Comparison of ENCODE assay signal across 16 cellular contexts in the genomic region with DNA sequence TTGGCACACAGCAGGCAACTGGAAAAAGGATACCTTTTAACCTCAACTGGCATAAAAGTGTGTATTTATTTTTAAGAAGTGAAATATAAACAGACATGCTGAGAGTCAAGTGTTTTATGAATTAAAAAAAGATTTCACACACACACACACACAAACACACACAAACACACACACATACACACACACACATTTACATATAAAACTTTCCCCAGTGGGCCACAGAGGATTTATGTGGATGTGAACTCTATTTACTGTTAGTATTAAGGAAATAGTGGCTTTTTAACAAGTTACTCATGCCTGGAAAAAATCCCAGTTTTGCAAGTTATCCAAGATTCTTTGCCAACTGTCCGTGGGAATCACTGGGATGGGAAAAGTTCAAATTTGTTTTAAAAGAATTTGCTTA.
A peak's percentile ranks its signal among the peaks of the same experiment; 100 is the strongest.
DNase-seq lines count a peak whose midpoint lies in the region; ATAC-seq, FAIRE-seq and TF ChIP-seq lines count a peak whose summit lies in the region.
"Had no signal": no experiment of that assay in that cellular context is flagged by ENCODE, and none has a peak within 500 bp of the region (broad histone marks: within the 10 kb centered on the region; RNA-seq: fewer than 3 reads in every experiment).

No MANE protein-coding gene starts in this region.

- H3K4me1 ChIP-seq in colonic mucosa: no peaks in the 10 kb centered on the region
- peaks cover 20% of the 10 kb centered on the region for H3K4me1 ChIP-seq in vagina
- peaks cover 4% of the 10 kb centered on the region for H3K4me1 ChIP-seq in neural progenitor cell
- H3K4me1 ChIP-seq in suprapubic skin: peaks cover 4% of the 10 kb centered on the region

- H3K9ac ChIP-seq in colonic mucosa (ENCODE audit: low read depth in 2 of 2, low read length in 2 of 2) (no peak overlapping the region), neural progenitor cell (no peak overlapping the region)

- H3K36me3 ChIP-seq in colonic mucosa (no peaks in the 10 kb centered on the region), vagina (no peaks in the 10 kb centered on the region), neural progenitor cell (no peaks in the 10 kb centered on the region), suprapubic skin (no peaks in the 10 kb centered on the region)
- H3K36me3 ChIP-seq: adrenal gland, esophagus muscularis mucosa had no signal

- no peaks in the 10 kb centered on the region for H4K20me1 ChIP-seq in neural progenitor cell (ENCODE audit: low read depth)

- TF ChIP-seq CTCF in colonic mucosa (IDR thresholded peaks at IDR 0.05) (no peak), vagina (IDR thresholded peaks at IDR 0.05) (no peak), neural progenitor cell (IDR thresholded peaks at IDR 0.05) (no peak), suprapubic skin (IDR thresholded peaks at IDR 0.05) (no peak)

- H3K4me2 ChIP-seq in neural progenitor cell: no peak overlapping the region
- H3K4me2 ChIP-seq: PC-9 had no signal

- ATAC-seq in Right ventricle myocardium inferior: peak; percentile 26

- peaks cover 2% of the 10 kb centered on the region for H3K36me3 Mint-ChIP-seq in neural progenitor cell

- FAIRE-seq in islet of Langerhans (lab: Jason Lieb, UNC): peak; percentile 60
- FAIRE-seq: A204.1 had no signal

- WGBS in suprapubic skin: 12% methylated on average over 1 of the region's 1 CpG

- TF ChIP-seq EP300 in suprapubic skin (IDR thresholded peaks at IDR 0.05): no peak

- peaks cover 11% of the 10 kb centered on the region for H3K4me1 Mint-ChIP-seq in neural progenitor cell

- no peak overlapping the region for H3K4me3 Mint-ChIP-seq in neural progenitor cell
- H3K4me3 Mint-ChIP-seq: mesothelial cell of epicardium had no signal

- H3K4me3 ChIP-seq in colonic mucosa: no peak overlapping the region
- H3K4me3 ChIP-seq in vagina: no peak overlapping the region
- no peak overlapping the region for H3K4me3 ChIP-seq in neural progenitor cell
- H3K4me3 ChIP-seq in suprapubic skin: no peak overlapping the region
- H3K4me3 ChIP-seq: adrenal gland, esophagus muscularis mucosa, PC-9, skin epidermis had no signal

- H3F3A ChIP-seq in neural progenitor cell (ENCODE audit: low read depth): peaks cover 1% of the 10 kb centered on the region

- no peak for TF ChIP-seq POLR2A in vagina (IDR thresholded peaks at IDR 0.05)
- no peak for TF ChIP-seq POLR2A in suprapubic skin (IDR thresholded peaks at IDR 0.05)

- H3K9me3 Mint-ChIP-seq in neural progenitor cell: peaks cover 11% of the 10 kb centered on the region

- no peak overlapping the region for H3K27ac ChIP-seq in colonic mucosa
- H3K27ac ChIP-seq in vagina: peak overlapping the region; percentile 15
- no peak overlapping the region for H3K27ac ChIP-seq in neural progenitor cell
- no peak overlapping the region for H3K27ac ChIP-seq in suprapubic skin
- H3K27ac ChIP-seq: PC-9 had no signal

- H2AFZ ChIP-seq in neural progenitor cell (replicated peaks): no peak overlapping the region
- H2AFZ ChIP-seq: PC-9 had no signal

- H3K27ac Mint-ChIP-seq in neural progenitor cell: no peak overlapping the region
- H3K27ac Mint-ChIP-seq: mesothelial cell of epicardium had no signal

- H3K27me3 ChIP-seq in colonic mucosa (no peaks in the 10 kb centered on the region), vagina (no peaks in the 10 kb centered on the region), neural progenitor cell (no peaks in the 10 kb centered on the region), suprapubic skin (no peaks in the 10 kb centered on the region)
- H3K27me3 ChIP-seq: adrenal gland, esophagus muscularis mucosa had no signal

- intact Hi-C loops in Right ventricle myocardium inferior (cut with DNase I): loop anchor here (5.0 to 10.0 kb wide), 3 partner anchors 147 to 350 kb away; no protein-coding TSS in a partner anchor
- intact Hi-C loops in cardiac septum (cut with DNase I): loop anchor here (10.0 kb wide), 3 partner anchors 240 to 730 kb away; a partner anchor contains a TSS
- intact Hi-C loops in colonic mucosa (cut with DNase I): no loop called here
- intact Hi-C loops in vagina (cut with DNase I): loop anchor here (5.0 kb wide), 1 partner anchor 738 kb away; no protein-coding TSS in a partner anchor

- no peaks in the 10 kb centered on the region for H3K79me2 ChIP-seq in neural progenitor cell (ENCODE audit: low read depth)

- DNase-seq in Right ventricle myocardium inferior (ENCODE audit: missing footprints) (no peak), cardiac septum (ENCODE audit: low spot score) (no peak), colonic mucosa (peak; percentile 19), vagina (ENCODE audit: extremely low spot score in 2 of 2) (no peak), neural progenitor cell (ENCODE audit: low spot score) (no peak), NK-92 (lab: John Stamatoyannopoulos, UW; ENCODE audit: unreplicated experiment) (no peak), suprapubic skin (ENCODE audit: low spot score in 2 of 2) (no peak)
- DNase-seq: NCI-H2081; PC-9; stimulated activated CD8-positive, alpha-beta memory T cell treated with anti-CD3 and anti-CD28 coated beads, Interleukin-4, amount 100 ng/mL, for 48 hours had no signal

- no peaks in the 10 kb centered on the region for H3K9me3 ChIP-seq in colonic mucosa
- no peaks in the 10 kb centered on the region for H3K9me3 ChIP-seq in vagina
- H3K9me3 ChIP-seq in neural progenitor cell (ENCODE audit: low read depth): no peaks in the 10 kb centered on the region
- H3K9me3 ChIP-seq in suprapubic skin: no peaks in the 10 kb centered on the region
- H3K9me3 ChIP-seq: adrenal gland, esophagus muscularis mucosa had no signal

- peaks cover 2% of the 10 kb centered on the region for H3K27me3 Mint-ChIP-seq in neural progenitor cell (ENCODE audit: insufficient read depth, low read depth)
